11 cellular contexts compared by ENCODE assay signal in the genomic region with DNA sequence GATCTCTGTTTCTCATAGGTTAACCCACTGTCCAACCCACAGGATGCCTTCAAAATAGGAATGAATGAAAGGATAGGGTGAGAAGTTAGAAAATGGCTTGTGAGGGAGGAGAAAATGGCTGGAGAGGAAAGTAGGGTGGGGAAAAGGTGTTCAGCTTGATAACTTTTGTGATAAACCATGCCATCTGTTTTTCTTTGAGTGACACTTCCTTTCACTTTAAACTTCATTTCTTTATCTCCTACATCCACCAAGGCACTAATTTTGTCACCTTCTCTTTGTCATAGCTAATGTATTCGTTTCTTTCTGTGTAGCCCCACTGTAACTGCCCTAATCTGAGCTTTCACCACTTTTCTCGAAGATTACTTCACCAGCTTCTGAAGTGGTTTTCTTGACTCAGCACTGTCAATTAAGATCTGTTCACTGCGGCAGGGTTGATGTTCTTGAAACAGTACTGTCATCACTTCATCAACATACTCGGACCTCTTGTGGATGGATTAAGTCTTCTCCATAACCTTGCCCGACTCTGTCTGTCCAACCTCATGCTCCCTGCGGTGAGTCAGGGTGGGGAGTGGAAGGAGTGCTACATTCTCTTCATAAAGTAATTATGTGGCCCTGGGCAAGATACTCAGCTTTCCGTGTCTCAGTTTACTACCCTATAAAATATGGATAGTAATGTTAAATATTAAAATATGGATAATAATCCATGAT. TPM values are rescaled to one million over a fixed set of nuclear protein-coding genes. Genes with fewer than 3 reads are reported as not detected.
DNase-seq lines count a peak whose midpoint lies in the region; ATAC-seq and TF ChIP-seq lines count a peak whose summit lies in the region.
"Had no signal": no experiment of that assay in that cellular context is flagged by ENCODE, and none has a peak within 500 bp of the region (broad histone marks: within the 10 kb centered on the region; RNA-seq: fewer than 3 reads in every experiment).

No MANE protein-coding gene starts in this region.

- WGBS in right cardiac atrium = 34% methylated on average over 7 of the region's 7 CpGs
- 73 to 76% methylated on average over 7 of the region's 7 CpGs for WGBS in upper lobe of left lung, 2 donors

- H3K27me3 Mint-ChIP-seq in activated naive CD8-positive, alpha-beta T cell treated with anti-CD3 and anti-CD28 coated beads, Interleukin-2, amount 50 U/mL, for 24 hours = peaks cover 6% of the 10 kb centered on the region

- H3K4me1 ChIP-seq in right cardiac atrium (ENCODE audit: control insufficient read depth, insufficient read depth, low read length) (peaks cover 8% of the 10 kb centered on the region), upper lobe of left lung (no peaks in the 10 kb centered on the region)
- H3K4me1 ChIP-seq: transverse colon had no signal

- H3K36me3 ChIP-seq in upper lobe of left lung = no peaks in the 10 kb centered on the region
- H3K36me3 ChIP-seq: transverse colon had no signal

- H3K4me3 ChIP-seq in right cardiac atrium (ENCODE audit: low read length) (no peak overlapping the region), upper lobe of left lung (no peak overlapping the region)
- H3K4me3 ChIP-seq: transverse colon had no signal

- H3K27ac ChIP-seq in right cardiac atrium (ENCODE audit: low read length) = peak overlapping the region; percentile 77
- H3K27ac ChIP-seq in upper lobe of left lung = no peak overlapping the region
- H3K27ac ChIP-seq: transverse colon had no signal

- H3K4me3 Mint-ChIP-seq in activated naive CD8-positive, alpha-beta T cell treated with anti-CD3 and anti-CD28 coated beads, Interleukin-2, amount 50 U/mL, for 24 hours = no peak overlapping the region

- H3K36me3 Mint-ChIP-seq in activated naive CD8-positive, alpha-beta T cell treated with anti-CD3 and anti-CD28 coated beads, Interleukin-2, amount 50 U/mL, for 24 hours (ENCODE audit: low read depth) = peaks cover 1% of the 10 kb centered on the region

- DNase-seq in D341Med (ENCODE audit: low spot score) = peak; percentile 37
- DNase-seq in M059J (ENCODE audit: low read depth) = peak; percentile 19
- no peak for DNase-seq in activated naive CD8-positive, alpha-beta T cell treated with anti-CD3 and anti-CD28 coated beads, Interleukin-2, amount 50 U/mL, for 24 hours
- DNase-seq in right cardiac atrium = peak in 2 of 3 donors; percentile 12 to 41
- no peak for DNase-seq in DMS 273 treated with DMSO at 0.1 percent for 48 hours (lab: John Stamatoyannopoulos, UW)
- no peak for DNase-seq in upper lobe of left lung
- DNase-seq: naive B cell, NCI-H1092, transverse colon had no signal

- TF ChIP-seq POLR2A in upper lobe of left lung (IDR thresholded peaks at IDR 0.05) = no peak

- H3K27me3 ChIP-seq in right cardiac atrium (ENCODE audit: control insufficient read depth, insufficient read depth) (no peaks in the 10 kb centered on the region), upper lobe of left lung (no peaks in the 10 kb centered on the region)
- H3K27me3 ChIP-seq: transverse colon had no signal

- no peaks in the 10 kb centered on the region for H3K9me3 ChIP-seq in right cardiac atrium (ENCODE audit: control insufficient read depth, low read length)
- H3K9me3 ChIP-seq in upper lobe of left lung = no peaks in the 10 kb centered on the region
- H3K9me3 ChIP-seq: transverse colon had no signal

- peaks cover 4% of the 10 kb centered on the region for H3K9me3 Mint-ChIP-seq in activated naive CD8-positive, alpha-beta T cell treated with anti-CD3 and anti-CD28 coated beads, Interleukin-2, amount 50 U/mL, for 24 hours

- ATAC-seq in activated naive CD8-positive, alpha-beta T cell treated with anti-CD3 and anti-CD28 coated beads, Interleukin-2, amount 50 U/mL, for 24 hours = peak; percentile 49
- ATAC-seq in right cardiac atrium = peak; percentile 67 to 81
- no peak for ATAC-seq in upper lobe of left lung (ENCODE audit: low FRiP score in 2 of 2)
- ATAC-seq in GM18861 (IDR thresholded peaks at IDR 0.05; ENCODE audit: unreplicated experiment) = no peak
- no peak for ATAC-seq in GM18867 (IDR thresholded peaks at IDR 0.05; ENCODE audit: unreplicated experiment)

- TF ChIP-seq EP300 in upper lobe of left lung (IDR thresholded peaks at IDR 0.05) = no peak

- intact Hi-C loops in right cardiac atrium (cut with DNase I) = no loop called here

- TF ChIP-seq CTCF in upper lobe of left lung (IDR thresholded peaks at IDR 0.05) = no peak

- peak overlapping the region; percentile 44 for H3K27ac Mint-ChIP-seq in activated naive CD8-positive, alpha-beta T cell treated with anti-CD3 and anti-CD28 coated beads, Interleukin-2, amount 50 U/mL, for 24 hours
- H3K27ac Mint-ChIP-seq: naive B cell had no signal

- H3K4me1 Mint-ChIP-seq in activated naive CD8-positive, alpha-beta T cell treated with anti-CD3 and anti-CD28 coated beads, Interleukin-2, amount 50 U/mL, for 24 hours = peaks cover 11% of the 10 kb centered on the region

RNA-seq across cellular contexts. Expression of a gene that starts 5.5 kb away (rescaled TPM):
- 42.0 and 66.9 TPM in 2 replicates for total RNA-seq in M059J (2014; rRNA removed; shearing (Covaris generic))
- total RNA-seq in right cardiac atrium = 10 to 100 TPM; 65.8 to 79.5 (median 74.0) TPM
- 71.8 TPM for polyA plus RNA-seq in right cardiac atrium
- 10 to 100 TPM in 4 of 6 donors, 1 to 10 TPM in 2; 4.2 to 35.0 (median 13.5) TPM for total RNA-seq in upper lobe of left lung

RNA-seq across cellular contexts. Expression of a gene that starts 28.1 kb away (rescaled TPM):
- not detected in 2 replicates for total RNA-seq in M059J (2014; rRNA removed; shearing (Covaris generic))
- total RNA-seq in right cardiac atrium (not detected), upper lobe of left lung (not detected)
- not detected for polyA plus RNA-seq in right cardiac atrium
- total RNA-seq: transverse colon had no signal

RNA-seq across cellular contexts. Expression of a gene that starts 39.1 kb away (rescaled TPM):
- not detected in 2 replicates for total RNA-seq in M059J (2014; rRNA removed; shearing (Covaris generic))
- total RNA-seq in right cardiac atrium (not detected), upper lobe of left lung (not detected)
- polyA plus RNA-seq in right cardiac atrium = not detected

RNA-seq across cellular contexts. Expression of a gene that starts 45.5 kb away (rescaled TPM):
- total RNA-seq in M059J (2014; rRNA removed; shearing (Covaris generic)) = not detected in 2 replicates
- under 1 TPM in 1 of 4 donors, not detected in 3; 0.21 TPM for total RNA-seq in right cardiac atrium
- 0.43 TPM for polyA plus RNA-seq in right cardiac atrium
- 1 to 10 TPM in 1 of 6 donors, under 1 TPM in 3, not detected in 2; 0.24 to 1.4 (median 0.65) TPM for total RNA-seq in upper lobe of left lung

RNA-seq across cellular contexts. Expression of a gene that starts 55.9 kb away (rescaled TPM):
- total RNA-seq in M059J (2014; rRNA removed; shearing (Covaris generic)) = not detected in 2 replicates
- total RNA-seq in right cardiac atrium (not detected), upper lobe of left lung (not detected)
- polyA plus RNA-seq in right cardiac atrium = not detected
- total RNA-seq: transverse colon had no signal

Comparison
In these comparisons a context has a peak if more than half of its experiments do, and no peak if none do; other contexts are left out.
1. DNase-seq: peak in D341Med (single experiment), M059J (single experiment) and right cardiac atrium (2 of 3); none in activated naive CD8-positive, alpha-beta T cell treated with anti-CD3 and anti-CD28 coated beads, Interleukin-2, amount 50 U/mL, for 24 hours (single experiment), DMS 273 treated with DMSO at 0.1 percent for 48 hours (single experiment) and upper lobe of left lung (0 of 2).
2. ATAC-seq: peak in activated naive CD8-positive, alpha-beta T cell treated with anti-CD3 and anti-CD28 coated beads, Interleukin-2, amount 50 U/mL, for 24 hours (single experiment) and right cardiac atrium (2 of 2); none in upper lobe of left lung (0 of 2), GM18861 (single experiment) and GM18867 (single experiment).